1 cellular context compared by ENCODE assay signal in the genomic region with DNA sequence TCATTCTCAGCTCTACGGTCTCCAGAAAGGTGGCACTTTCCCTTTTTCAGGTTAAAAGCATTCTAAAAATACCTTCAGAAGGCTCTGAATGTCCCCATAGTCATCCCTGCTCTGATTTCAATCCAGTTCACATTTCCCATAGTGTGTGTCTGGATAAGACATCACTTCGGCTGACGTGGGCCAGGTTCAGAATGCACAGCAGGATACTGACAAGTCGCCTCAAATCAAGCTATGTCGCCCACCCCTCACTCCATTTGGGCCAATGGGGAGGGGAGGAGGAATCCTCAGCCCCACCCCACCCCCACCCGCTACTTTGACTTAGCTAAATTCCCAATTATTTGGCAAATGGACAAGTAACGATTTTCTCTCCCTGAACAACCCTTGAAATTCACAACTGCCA.
TF ChIP-seq lines count a peak whose summit lies in the region.

No MANE protein-coding gene starts in this region.

TF ChIP-seq in A549, 52 proteins besides CTCF, POLR2A, EP300 and RAD21 (continued from another document):
- TF ChIP-seq REST (IDR thresholded peaks at IDR 0.05) (no peak), SMC3 (IDR thresholded peaks at IDR 0.05) (no peak), BHLHE40 (IDR thresholded peaks at IDR 0.05; ENCODE audit: low read depth, low read length) (no peak)
- TF ChIP-seq, protein P1, sequence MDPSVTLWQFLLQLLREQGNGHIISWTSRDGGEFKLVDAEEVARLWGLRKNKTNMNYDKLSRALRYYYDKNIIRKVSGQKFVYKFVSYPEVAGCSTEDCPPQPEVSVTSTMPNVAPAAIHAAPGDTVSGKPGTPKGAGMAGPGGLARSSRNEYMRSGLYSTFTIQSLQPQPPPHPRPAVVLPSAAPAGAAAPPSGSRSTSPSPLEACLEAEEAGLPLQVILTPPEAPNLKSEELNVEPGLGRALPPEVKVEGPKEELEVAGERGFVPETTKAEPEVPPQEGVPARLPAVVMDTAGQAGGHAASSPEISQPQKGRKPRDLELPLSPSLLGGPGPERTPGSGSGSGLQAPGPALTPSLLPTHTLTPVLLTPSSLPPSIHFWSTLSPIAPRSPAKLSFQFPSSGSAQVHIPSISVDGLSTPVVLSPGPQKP (IDR thresholded peaks at IDR 0.05; ENCODE audit: low read depth, low read length), result no peak
